19 cellular contexts compared by ENCODE assay signal in genomic region chr2:242034996-242035814, GRCh38.
"Had no signal": no experiment of that assay in that cellular context is flagged by ENCODE, and none has a peak within 500 bp of the region (broad histone marks: within the 10 kb centered on the region; RNA-seq: fewer than 3 reads in every experiment).

No MANE protein-coding gene starts in this region.

- ATAC-seq: activated naive CD8-positive, alpha-beta T cell treated with anti-CD3 and anti-CD28 coated beads, Interleukin-2, amount 50 U/mL, for 24 hours; gastrocnemius medialis; heart right ventricle; psoas muscle; right lobe of liver had no signal

- H3K9me3 ChIP-seq: colonic mucosa, gastrocnemius medialis, heart right ventricle, psoas muscle, right lobe of liver, SK-N-SH had no signal

- H3K4me1 Mint-ChIP-seq: mesothelial cell of epicardium had no signal

- DNase-seq: activated B cell treated with CpG ODN at 0.5 μM for 24 hours; activated CD4-positive, alpha-beta T cell treated with anti-CD3 and anti-CD28 coated beads, Interleukin-2, amount 10 ng/mL, durations not matched to agents 24 days and 14 days; activated CD8-positive, alpha-beta memory T cell treated with anti-CD3 and anti-CD28 coated beads for 24 hours; activated naive CD8-positive, alpha-beta T cell treated with anti-CD3 and anti-CD28 coated beads, Interleukin-2, amount 50 U/mL, for 24 hours; activated T-cell treated with anti-CD3 and anti-CD28 coated beads, Interleukin-2, amount 50 U/mL, for 24 hours; colonic mucosa; effector CD8-positive, alpha-beta T cell; gastrocnemius medialis; heart right ventricle; SK-N-SH; stimulated activated CD4-positive, alpha-beta T cell treated with anti-CD3 and anti-CD28 coated beads, Interleukin-12 subunit alpha, Interleukin-12 subunit beta, amount 100 ng/mL, for 4 hours; stimulated activated naive CD4-positive, alpha-beta T cell had no signal

- H3K4me3 Mint-ChIP-seq: activated B cell treated with CpG ODN at 0.5 μM for 24 hours; activated CD4-positive, alpha-beta T cell treated with anti-CD3 and anti-CD28 coated beads, Interleukin-2, amount 10 ng/mL, durations not matched to agents 24 days and 14 days; activated naive CD8-positive, alpha-beta T cell treated with anti-CD3 and anti-CD28 coated beads, Interleukin-2, amount 50 U/mL, for 24 hours; activated T-cell treated with anti-CD3 and anti-CD28 coated beads, Interleukin-2, amount 50 U/mL, for 24 hours; mesothelial cell of epicardium had no signal

- H3K4me1 ChIP-seq: colonic mucosa, gastrocnemius medialis, heart right ventricle, psoas muscle had no signal

- H3K9me3 Mint-ChIP-seq: activated B cell treated with CpG ODN at 0.5 μM for 24 hours; activated CD4-positive, alpha-beta T cell treated with anti-CD3 and anti-CD28 coated beads, Interleukin-2, amount 10 ng/mL, durations not matched to agents 24 days and 14 days; activated naive CD8-positive, alpha-beta T cell treated with anti-CD3 and anti-CD28 coated beads, Interleukin-2, amount 50 U/mL, for 24 hours; activated T-cell treated with anti-CD3 and anti-CD28 coated beads, Interleukin-2, amount 50 U/mL, for 24 hours; mesothelial cell of epicardium had no signal

- H3K36me3 ChIP-seq: cardiac muscle cell, colonic mucosa, gastrocnemius medialis, heart right ventricle, right lobe of liver had no signal

- H3K4me3 ChIP-seq: cardiac muscle cell, colonic mucosa, gastrocnemius medialis, heart right ventricle, psoas muscle, right lobe of liver had no signal

- H3K27me3 ChIP-seq: cardiac muscle cell, colonic mucosa, right lobe of liver had no signal

- FAIRE-seq: astrocyte, keratinocyte, TTC549 had no signal

- H3K27ac Mint-ChIP-seq: activated B cell treated with CpG ODN at 0.5 μM for 24 hours; activated CD4-positive, alpha-beta T cell treated with anti-CD3 and anti-CD28 coated beads, Interleukin-2, amount 10 ng/mL, durations not matched to agents 24 days and 14 days; activated naive CD8-positive, alpha-beta T cell treated with anti-CD3 and anti-CD28 coated beads, Interleukin-2, amount 50 U/mL, for 24 hours; activated T-cell treated with anti-CD3 and anti-CD28 coated beads, Interleukin-2, amount 50 U/mL, for 24 hours; mesothelial cell of epicardium had no signal

- H3K27ac ChIP-seq: cardiac muscle cell, colonic mucosa, gastrocnemius medialis, heart right ventricle, psoas muscle, right lobe of liver had no signal

- H3K36me3 Mint-ChIP-seq: mesothelial cell of epicardium had no signal
